In the genomic region with DNA sequence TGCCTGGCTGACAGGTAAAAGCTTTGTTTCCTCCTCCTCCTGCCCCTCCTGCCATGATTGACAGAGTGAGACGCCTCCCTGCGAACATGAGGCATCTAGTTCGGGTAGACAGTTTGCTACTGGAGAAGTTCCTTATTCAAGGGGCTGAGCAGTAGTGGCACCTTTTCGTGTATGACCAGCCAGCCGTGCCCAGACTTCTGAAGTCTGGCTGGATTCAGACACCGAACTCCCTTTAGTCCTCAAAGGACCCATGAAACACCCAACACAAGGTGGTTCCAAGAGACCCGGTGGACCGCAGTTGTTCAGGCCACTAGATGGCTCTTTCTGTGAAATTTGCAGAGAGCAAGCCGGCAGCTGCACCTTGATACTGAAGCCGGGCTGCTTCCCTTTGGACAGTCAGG, we compare ENCODE assay signal across 9 cellular contexts.
DNase-seq lines count a peak whose midpoint lies in the region; ATAC-seq, FAIRE-seq and TF ChIP-seq lines count a peak whose summit lies in the region.
"Had no signal": no experiment of that assay in that cellular context is flagged by ENCODE, and none has a peak within 500 bp of the region (broad histone marks: within the 10 kb centered on the region; RNA-seq: fewer than 3 reads in every experiment).

No MANE protein-coding gene starts in this region.

- DNase-seq in A673 (ENCODE audit: low spot score) (no peak), GM13977 (ENCODE audit: low spot score) (peak; percentile 31), GM12878 (ENCODE audit: low read depth, low spot score) (no peak), right lobe of liver (no peak), globus pallidus (ENCODE audit: low spot score) (no peak), lower leg skin (ENCODE audit: low spot score in 2 of 2) (no peak), NCI-H226 (no peak)
- DNase-seq: KG1 had no signal

- no peak overlapping the region for H3K9ac ChIP-seq in GM12878 (ENCODE audit: control insufficient read depth, insufficient read depth, low read length)

- no peak for TF ChIP-seq POLR2A in GM12878 (IDR thresholded peaks at IDR 0.05; ENCODE audit: low read depth, low read length)
- TF ChIP-seq POLR2A in right lobe of liver (IDR thresholded peaks at IDR 0.05): no peak
- TF ChIP-seq POLR2A in lower leg skin (IDR thresholded peaks at IDR 0.05): no peak

- no TSS peak for BruUV-seq in A673 (replicated peaks; lab: Mats Ljungman, UMichigan)
- BruUV-seq in GM12878 (replicated peaks; lab: Mats Ljungman, UMichigan): no TSS peak

- RAD21 ChIA-PET in GM12878 (lab: Charles Lee; ENCODE audit: unreplicated experiment): interaction anchor here (0.9 to 7.0 kb wide), 15 partner anchors 14 to 416 kb away, joined by 3 to 67 read pairs (median 6); no protein-coding TSS in a partner anchor

- peak; percentile 70 for TF ChIP-seq RAD21 in GM12878 (IDR thresholded peaks at IDR 0.05; ENCODE audit: insufficient read depth, low read depth, low read length)

- 25% methylated on average over 10 of the region's 10 CpGs for WGBS in GM12878 (ENCODE audit: insufficient coverage, insufficient replicate concordance, low lambda C conversion rate, missing lambda C conversion rate)
- WGBS in right lobe of liver (ENCODE audit: insufficient coverage, low coverage, low lambda C conversion rate, missing lambda C conversion rate): 42% methylated on average over 8 of the region's 10 CpGs
- WGBS in lower leg skin, 2 donors: 68 to 71% methylated on average over 9 to 10 of the region's 10 CpGs

- peak overlapping the region; percentile 46; the same call in 1 of the 2 replicates for H3K4me2 ChIP-seq in GM12878 (ENCODE audit: control insufficient read depth, insufficient read depth)

- H3K4me3 ChIP-seq in A673 (ENCODE audit: low read depth, low read length, poor library complexity, severe bottlenecking): no peak overlapping the region
- H3K4me3 ChIP-seq in GM12878: no peak overlapping the region
- no peak overlapping the region for H3K4me3 ChIP-seq in right lobe of liver
- H3K4me3 ChIP-seq in lower leg skin (ENCODE audit: low read depth, poor library complexity, severe bottlenecking): no peak overlapping the region

- TF ChIP-seq CTCF in A673 (conservative IDR thresholded peaks at IDR 0.05; ENCODE audit: low read depth, low read length) (peak; percentile 23; the same call in 1 of the 2 replicates), GM13977 (IDR thresholded peaks at IDR 0.05; ENCODE audit: extremely low read depth, insufficient read depth, missing control alignments) (peak; percentile 71), GM12878 (IDR thresholded peaks at IDR 0.05 in 2 of 3, conservative IDR thresholded peaks at IDR 0.05 in 1 of 3; ENCODE audit: control insufficient read depth in 2 of 3, extremely low read depth in 1 of 3, insufficient read depth in 1 of 3, low read depth in 3 of 3, low read length in 3 of 3) (peak; percentile 59 to 66 (median 62); a peak in 5 of 6 replicates), right lobe of liver (IDR thresholded peaks at IDR 0.05) (peak; percentile 18 to 37 (median 21)), lower leg skin (IDR thresholded peaks at IDR 0.05) (no peak)

- CTCF ChIA-PET in A673 (lab: Charles Lee): interaction anchor here (0.6 kb wide), 1 partner anchor 416 kb away, joined by 5 read pairs; no protein-coding TSS in a partner anchor
- CTCF ChIA-PET in GM12878 (lab: Yijun Ruan, JAX): interaction anchor here (0.7 to 7.0 kb wide), 29 partner anchors 9 to 301 kb away, joined by 3 to 62 read pairs (median 5); no protein-coding TSS in a partner anchor

- ATAC-seq in GM12878 (peak; percentile 77), right lobe of liver (peak in 3 of 4 donors; percentile 34 to 60 (median 35)), GM19455 (IDR thresholded peaks at IDR 0.05; ENCODE audit: unreplicated experiment) (no peak)

- H3K36me3 ChIP-seq in A673 (ENCODE audit: insufficient read depth, low read length, poor library complexity, severe bottlenecking): no peaks in the 10 kb centered on the region
- H3K36me3 ChIP-seq in GM12878 (ENCODE audit: control insufficient read depth in 2 of 2, insufficient read depth in 2 of 2, low read length in 1 of 2): no peaks in the 10 kb centered on the region
- H3K36me3 ChIP-seq in right lobe of liver: no peaks in the 10 kb centered on the region

- H3K79me2 ChIP-seq in GM12878 (ENCODE audit: control insufficient read depth, insufficient read depth, low read length): no peaks in the 10 kb centered on the region

- peak; percentile 77 for FAIRE-seq in GM12878 (lab: Jason Lieb, UNC)

- TF ChIP-seq EP300 in GM12878 (IDR thresholded peaks at IDR 0.05; ENCODE audit: borderline replicate concordance in 1 of 2, control insufficient read depth in 1 of 2, low read depth in 2 of 2, low read length in 2 of 2): no peak

- H3K4me1 ChIP-seq in A673 (ENCODE audit: insufficient read depth, low read length, poor library complexity, severe bottlenecking): no peaks in the 10 kb centered on the region
- H3K4me1 ChIP-seq in GM12878 (ENCODE audit: control insufficient read depth, insufficient read depth, low read length): peaks cover 39% of the 10 kb centered on the region
- no peaks in the 10 kb centered on the region for H3K4me1 ChIP-seq in right lobe of liver

- H3K27ac ChIP-seq in A673 (ENCODE audit: low read depth, low read length, poor library complexity, severe bottlenecking) (no peak overlapping the region), GM12878 (ENCODE audit: control insufficient read depth, insufficient read depth) (no peak overlapping the region), right lobe of liver (no peak overlapping the region)

- H3K27me3 ChIP-seq in A673 (replicated peaks; ENCODE audit: insufficient read depth, low read depth, low read length, poor library complexity) (no peaks in the 10 kb centered on the region), GM12878 (replicated peaks in 1 of 2; ENCODE audit: control insufficient read depth in 2 of 2, insufficient read depth in 2 of 2, low read length in 1 of 2) (no peaks in the 10 kb centered on the region), right lobe of liver (no peaks in the 10 kb centered on the region)

- in situ Hi-C loops in GM13977 (cut with MboI; ENCODE audit: low pct_unique_long_range_greater_than_20kb, low sequenced_read_pairs, unreplicated experiment) (loop anchor here (25.0 kb wide), 1 partner anchor 1509 kb away; a partner anchor contains a TSS), GM12878 (cut with MboI) (no loop called here)

- no peaks in the 10 kb centered on the region for H4K20me1 ChIP-seq in GM12878 (ENCODE audit: control insufficient read depth, insufficient read depth)

- intact Hi-C loops in A673 (cut with micrococcal nuclease; ENCODE audit: unreplicated experiment): no loop called here
- intact Hi-C loops in GM12878 (cut with micrococcal nuclease; ENCODE audit: unreplicated experiment): loop anchor here (5.0 kb wide), 1 partner anchor 189 kb away; no protein-coding TSS in a partner anchor
- intact Hi-C loops in right lobe of liver (cut with DNase I): no loop called here
- intact Hi-C loops in lower leg skin (cut with DNase I; ENCODE audit: low total_unique reads): no loop called here

- POLR2A ChIA-PET in A673 (lab: Charles Lee; ENCODE audit: low non-redundant PET): no interaction called here
- POLR2A ChIA-PET in GM12878 (lab: Charles Lee): interaction anchor here (1.3 kb wide), 1 partner anchor 17 kb away, joined by 4 read pairs; no protein-coding TSS in a partner anchor

- SMC1A ChIA-PET in GM12878 (lab: Charles Lee; ENCODE audit: uncharacterized antibody, unreplicated experiment): interaction anchor here (0.7 to 16.7 kb wide), 22 partner anchors 10 to 199 kb away, joined by 3 to 241 read pairs (median 7); no protein-coding TSS in a partner anchor

- H2AFZ ChIP-seq in GM12878 (ENCODE audit: control insufficient read depth, low read depth, low read length): no peak overlapping the region

- H3K9me3 ChIP-seq in A673 (ENCODE audit: low read depth, low read length, poor library complexity, severe bottlenecking) (no peaks in the 10 kb centered on the region), GM12878 (replicated peaks; ENCODE audit: control insufficient read depth, insufficient read depth, low read length) (no peaks in the 10 kb centered on the region), right lobe of liver (no peaks in the 10 kb centered on the region)

TF ChIP-seq in GM12878, 131 proteins besides CTCF, POLR2A, EP300 and RAD21 (continues in another document):
- TF ChIP-seq SREBF1 (IDR thresholded peaks at IDR 0.05; ENCODE audit: low read length): no peak
- peak; percentile 71 for TF ChIP-seq SMC3 (IDR thresholded peaks at IDR 0.05; ENCODE audit: borderline replicate concordance, low read length)
- no peak for TF ChIP-seq RFX5 (IDR thresholded peaks at IDR 0.05; ENCODE audit: low read depth, low read length)
- no peak for TF ChIP-seq IKZF2 (IDR thresholded peaks at IDR 0.05)
- peak; percentile 51; the same call in 1 of the 2 replicates for TF ChIP-seq YY1 (IDR thresholded peaks at IDR 0.05; ENCODE audit: low read depth, low read length)
- TF ChIP-seq, protein P1, sequence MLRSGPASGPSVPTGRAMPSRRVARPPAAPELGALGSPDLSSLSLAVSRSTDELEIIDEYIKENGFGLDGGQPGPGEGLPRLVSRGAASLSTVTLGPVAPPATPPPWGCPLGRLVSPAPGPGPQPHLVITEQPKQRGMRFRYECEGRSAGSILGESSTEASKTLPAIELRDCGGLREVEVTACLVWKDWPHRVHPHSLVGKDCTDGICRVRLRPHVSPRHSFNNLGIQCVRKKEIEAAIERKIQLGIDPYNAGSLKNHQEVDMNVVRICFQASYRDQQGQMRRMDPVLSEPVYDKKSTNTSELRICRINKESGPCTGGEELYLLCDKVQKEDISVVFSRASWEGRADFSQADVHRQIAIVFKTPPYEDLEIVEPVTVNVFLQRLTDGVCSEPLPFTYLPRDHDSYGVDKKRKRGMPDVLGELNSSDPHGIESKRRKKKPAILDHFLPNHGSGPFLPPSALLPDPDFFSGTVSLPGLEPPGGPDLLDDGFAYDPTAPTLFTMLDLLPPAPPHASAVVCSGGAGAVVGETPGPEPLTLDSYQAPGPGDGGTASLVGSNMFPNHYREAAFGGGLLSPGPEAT (IDR thresholded peaks at IDR 0.05; ENCODE audit: low read depth): no peak
- TF ChIP-seq TCF12 (IDR thresholded peaks at IDR 0.05; ENCODE audit: low read depth, low read length): 0 out of 2 replicates have a peak, but pooled peaks have one; percentile 39
- TF ChIP-seq, protein P2, sequence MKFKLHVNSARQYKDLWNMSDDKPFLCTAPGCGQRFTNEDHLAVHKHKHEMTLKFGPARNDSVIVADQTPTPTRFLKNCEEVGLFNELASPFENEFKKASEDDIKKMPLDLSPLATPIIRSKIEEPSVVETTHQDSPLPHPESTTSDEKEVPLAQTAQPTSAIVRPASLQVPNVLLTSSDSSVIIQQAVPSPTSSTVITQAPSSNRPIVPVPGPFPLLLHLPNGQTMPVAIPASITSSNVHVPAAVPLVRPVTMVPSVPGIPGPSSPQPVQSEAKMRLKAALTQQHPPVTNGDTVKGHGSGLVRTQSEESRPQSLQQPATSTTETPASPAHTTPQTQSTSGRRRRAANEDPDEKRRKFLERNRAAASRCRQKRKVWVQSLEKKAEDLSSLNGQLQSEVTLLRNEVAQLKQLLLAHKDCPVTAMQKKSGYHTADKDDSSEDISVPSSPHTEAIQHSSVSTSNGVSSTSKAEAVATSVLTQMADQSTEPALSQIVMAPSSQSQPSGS (IDR thresholded peaks at IDR 0.05; ENCODE audit: low read length): no peak
- TF ChIP-seq ZNF384 (IDR thresholded peaks at IDR 0.05; ENCODE audit: borderline replicate concordance, low read depth, low read length): no peak

Comparison
In these comparisons a context has a peak if more than half of its experiments do, and no peak if none do; other contexts are left out.
1. CTCF ChIP-seq: peak in A673 (single experiment), GM13977 (single experiment), GM12878 (3 of 3) and right lobe of liver (4 of 4); none in lower leg skin (0 of 3).